Comparison of ENCODE assay signal across 9 cellular contexts in genomic region chr3:172061724-172062184, GRCh38. TPM values are rescaled to one million over a fixed set of nuclear protein-coding genes. Genes with fewer than 3 reads are reported as not detected.
DNase-seq lines count a peak whose midpoint lies in the region; ATAC-seq, FAIRE-seq and TF ChIP-seq lines count a peak whose summit lies in the region.
"Had no signal": no experiment of that assay in that cellular context is flagged by ENCODE, and none has a peak within 500 bp of the region (broad histone marks: within the 10 kb centered on the region; RNA-seq: fewer than 3 reads in every experiment).

No MANE protein-coding gene starts in this region.

- ATAC-seq in GM18909 (IDR thresholded peaks at IDR 0.05; ENCODE audit: poor library complexity, unreplicated experiment) (peak; percentile 92), HG02970 (IDR thresholded peaks at IDR 0.05; ENCODE audit: low FRiP score, unreplicated experiment) (peak; percentile 88)
- ATAC-seq: Panc1 had no signal

- DNase-seq in RPMI8226 = peak; percentile 77
- no peak for DNase-seq in kidney
- DNase-seq in mesothelial cell of epicardium (ENCODE audit: low spot score in 2 of 2, unreplicated experiment in 2 of 2) = no peak
- no peak for DNase-seq in activated CD4-positive, alpha-beta T cell treated with anti-CD3 and anti-CD28 coated beads for 4 hours
- no peak for DNase-seq in activated CD4-positive, alpha-beta T cell treated with anti-CD3 and anti-CD28 coated beads for 48 hours
- no peak for DNase-seq in stimulated activated CD4-positive, alpha-beta T cell treated with anti-CD3 and anti-CD28 coated beads, Interleukin-1b, Interleukin-23, amount 100 ng/mL, for 48 hours

- H3K9me3 Mint-ChIP-seq in mesothelial cell of epicardium = no peaks in the 10 kb centered on the region

- peak overlapping the region; percentile 8 to 35 for H3K4me3 ChIP-seq in kidney (ENCODE audit: low read length in 2 of 2)

- no peak for FAIRE-seq in kidney (lab: Jason Lieb, UNC)

- H3K4me3 Mint-ChIP-seq in mesothelial cell of epicardium = no peak overlapping the region

- peak overlapping the region in 1 of 2 donors; percentile 5 for H3K9ac ChIP-seq in kidney (ENCODE audit: low read length in 2 of 2)

- intact Hi-C loops in kidney (cut with DNase I) = no loop called here

- H3K36me3 ChIP-seq in kidney (ENCODE audit: control insufficient read depth in 1 of 2, insufficient read depth in 2 of 2, low read length in 2 of 2) = no peaks in the 10 kb centered on the region

- H3K9me3 ChIP-seq in kidney (ENCODE audit: control insufficient read depth in 1 of 2, low read length in 2 of 2) = no peaks in the 10 kb centered on the region

- peak overlapping the region in 1 of 2 donors; percentile 32 for H3K27ac ChIP-seq in kidney (ENCODE audit: low read depth in 2 of 2, low read length in 2 of 2)

- peaks cover 20% of the 10 kb centered on the region for H3K36me3 Mint-ChIP-seq in mesothelial cell of epicardium

- TF ChIP-seq CTCF in kidney (IDR thresholded peaks at IDR 0.05; ENCODE audit: borderline replicate concordance, extremely low read depth, insufficient read depth) = no peak
- TF ChIP-seq CTCF in mesothelial cell of epicardium (IDR thresholded peaks at IDR 0.05; ENCODE audit: unreplicated experiment) = no peak

- peaks cover 51% of the 10 kb centered on the region for H3K4me1 Mint-ChIP-seq in mesothelial cell of epicardium

- H3K4me1 ChIP-seq in kidney (ENCODE audit: control insufficient read depth in 1 of 2, insufficient read depth in 1 of 2, low read depth in 1 of 2, low read length in 2 of 2) = peaks cover 22 to 30% of the 10 kb centered on the region in 2 donors

- no peaks in the 10 kb centered on the region for H3K27me3 Mint-ChIP-seq in mesothelial cell of epicardium (ENCODE audit: low read depth)

- H3K27ac Mint-ChIP-seq in mesothelial cell of epicardium = no peak overlapping the region

RNA-seq across cellular contexts. Expression of gene FNDC3B, which starts 22.4 kb away (rescaled TPM):
- total RNA-seq in kidney (185 TPM), mesothelial cell of epicardium (123 to 131 TPM (median 123 TPM) in 3 replicates)
- 11.8 TPM for polyA plus RNA-seq in kidney (ENCODE audit: insufficient read depth, low read depth, low replicate concordance)
